In the genomic region with DNA sequence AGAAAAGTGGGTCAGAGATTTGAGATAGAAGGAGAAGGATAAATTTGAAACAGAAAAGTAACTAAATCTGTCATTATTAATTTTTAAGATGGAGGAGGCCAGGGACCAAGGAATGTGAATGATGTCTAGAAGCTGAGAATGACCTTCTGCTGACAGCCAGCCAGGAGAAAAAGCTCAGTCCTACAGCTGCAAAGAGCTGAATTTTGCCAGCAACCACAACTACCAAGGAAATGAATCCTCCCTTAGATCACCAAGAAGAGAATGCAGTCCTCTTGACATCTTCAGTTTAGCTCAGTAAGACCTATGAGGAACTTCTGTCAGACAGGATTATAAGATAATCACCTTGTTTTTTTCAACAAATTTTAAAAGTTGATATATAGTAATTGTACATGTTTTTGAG, we compare ENCODE assay signal across 28 cellular contexts.
"Had no signal": no experiment of that assay in that cellular context is flagged by ENCODE, and none has a peak within 500 bp of the region (broad histone marks: within the 10 kb centered on the region; RNA-seq: fewer than 3 reads in every experiment).

No MANE protein-coding gene starts in this region.

- H3K9me3 Mint-ChIP-seq: dendritic cell treated with granulocyte-macrophage colony-stimulating factor and Interleukin-4, amounts not matched to agents 40 ng/mL and 50 ng/mL, for 4 days; endodermal cell; mesothelial cell of epicardium had no signal

- H3K27me3 ChIP-seq: esophagus squamous epithelium, gastrocnemius medialis, heart right ventricle, left lung had no signal

- H3K4me3 Mint-ChIP-seq: dendritic cell treated with granulocyte-macrophage colony-stimulating factor and Interleukin-4, amounts not matched to agents 40 ng/mL and 50 ng/mL, for 4 days; effector memory CD8-positive, alpha-beta T cell; endodermal cell; mesothelial cell of epicardium; naive B cell; naive thymus-derived CD8-positive, alpha-beta T cell had no signal

- H3K27ac Mint-ChIP-seq: dendritic cell treated with granulocyte-macrophage colony-stimulating factor and Interleukin-4, amounts not matched to agents 40 ng/mL and 50 ng/mL, for 4 days; effector memory CD8-positive, alpha-beta T cell; endodermal cell; mesothelial cell of epicardium; naive B cell; naive thymus-derived CD8-positive, alpha-beta T cell had no signal

- H3K4me1 Mint-ChIP-seq: endodermal cell; mesothelial cell of epicardium; naive B cell; naive thymus-derived CD8-positive, alpha-beta T cell had no signal

- ATAC-seq: effector memory CD8-positive, alpha-beta T cell; esophagus mucosa; gastrocnemius medialis; heart right ventricle; left cardiac atrium; left lung; left ventricle myocardium superior; lower lobe of right lung; mucosa of descending colon; naive thymus-derived CD8-positive, alpha-beta T cell had no signal

- DNase-seq: cortex of kidney; effector CD8-positive, alpha-beta T cell; effector memory CD8-positive, alpha-beta T cell; endodermal cell; erythroblast; esophagus squamous epithelium; foreskin fibroblast; foreskin melanocyte; gastrocnemius medialis; glutamatergic neuron; head of caudate nucleus; heart right ventricle; hippocampal formation; left cardiac atrium; left lung; left ventricle myocardium superior; lower lobe of right lung; mesenchymal stem cell; mucosa of descending colon; naive B cell; naive thymus-derived CD8-positive, alpha-beta T cell had no signal

- H3K4me3 ChIP-seq: esophagus squamous epithelium, gastrocnemius medialis, heart right ventricle, left lung, lower lobe of right lung, mucosa of descending colon had no signal

- H3K9me3 ChIP-seq: esophagus squamous epithelium, gastrocnemius medialis, left lung, lower lobe of right lung had no signal

- H3K27ac ChIP-seq: epithelial cell of prostate, esophagus squamous epithelium, gastrocnemius medialis, heart right ventricle, left lung, lower lobe of right lung had no signal

- FAIRE-seq: endometrium, islet of Langerhans, keratinocyte had no signal

- H3K36me3 Mint-ChIP-seq: mesothelial cell of epicardium; naive B cell; naive thymus-derived CD8-positive, alpha-beta T cell had no signal

- H3K27me3 Mint-ChIP-seq: dendritic cell treated with granulocyte-macrophage colony-stimulating factor and Interleukin-4, amounts not matched to agents 40 ng/mL and 50 ng/mL, for 4 days; effector memory CD8-positive, alpha-beta T cell; naive B cell; naive thymus-derived CD8-positive, alpha-beta T cell had no signal

- H3K4me1 ChIP-seq: esophagus squamous epithelium, gastrocnemius medialis, heart right ventricle, left lung, lower lobe of right lung had no signal

- H3K36me3 ChIP-seq: esophagus squamous epithelium, gastrocnemius medialis, heart right ventricle, left lung, lower lobe of right lung had no signal
